In the genomic region with DNA sequence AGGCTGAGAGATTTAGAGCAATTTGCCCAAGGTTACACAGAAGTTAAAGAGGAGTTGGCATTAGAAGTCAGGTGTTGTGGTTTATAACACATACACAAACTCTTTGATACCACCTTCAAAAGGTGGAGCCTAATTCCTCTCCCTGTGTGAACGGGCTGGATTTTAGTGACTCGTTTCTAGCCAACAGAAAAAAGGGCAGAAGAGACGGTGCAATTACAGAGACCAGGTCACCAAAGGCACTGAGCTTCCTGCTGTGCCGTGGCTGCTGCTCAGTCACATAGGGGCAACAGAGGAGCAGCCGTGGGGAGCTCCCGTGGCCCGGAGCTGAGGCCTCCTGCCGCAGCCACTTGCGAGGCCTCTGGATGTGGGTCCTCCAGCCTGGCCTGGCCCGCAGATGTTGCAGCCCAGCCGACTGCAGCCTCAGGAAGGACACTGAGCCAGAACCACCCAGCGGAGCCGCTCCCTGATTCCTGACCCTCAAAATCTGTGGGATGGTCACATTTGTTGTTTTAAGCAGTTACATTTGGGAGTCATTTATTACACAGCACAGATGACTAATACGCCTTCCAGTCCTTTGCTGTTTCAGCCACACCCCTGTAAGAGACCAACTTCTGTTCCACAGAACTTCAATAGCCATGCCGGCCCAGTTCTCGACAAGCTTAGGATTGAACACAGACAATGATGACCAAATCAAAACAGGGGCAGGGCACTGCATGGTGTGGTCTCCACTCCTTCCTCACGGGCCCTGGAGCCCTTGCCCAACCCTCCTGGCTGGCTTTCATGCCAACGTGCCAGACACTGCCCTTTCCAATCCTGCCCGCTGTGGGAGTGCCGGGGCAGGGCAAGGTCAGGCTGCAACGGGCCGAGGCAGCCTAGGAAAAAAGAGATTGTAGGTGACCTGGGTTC, we compare ENCODE assay signal across 15 cellular contexts. TPM values are rescaled to one million over a fixed set of nuclear protein-coding genes. Genes with fewer than 3 reads are reported as not detected.
DNase-seq lines count a peak whose midpoint lies in the region; ATAC-seq, FAIRE-seq and TF ChIP-seq lines count a peak whose summit lies in the region.
"Had no signal": no experiment of that assay in that cellular context is flagged by ENCODE, and none has a peak within 500 bp of the region (broad histone marks: within the 10 kb centered on the region; RNA-seq: fewer than 3 reads in every experiment).

No MANE protein-coding gene starts in this region.

- no peaks in the 10 kb centered on the region for H3K79me2 ChIP-seq in PC-9 (ENCODE audit: low read depth)

- DNase-seq in GM03348 (ENCODE audit: low spot score), result peak; percentile 65
- DNase-seq in PC-9, result peak; percentile 76 to 87
- DNase-seq in foreskin fibroblast, result peak; percentile 56 to 88
- no peak for DNase-seq in sciatic nerve (ENCODE audit: low spot score)
- DNase-seq in NAMALWA (ENCODE audit: low spot score), result no peak
- DNase-seq in NCI-H146 treated with DMSO at 0.1 percent for 48 hours (lab: John Stamatoyannopoulos, UW; ENCODE audit: unreplicated experiment), result no peak
- no peak for DNase-seq in HTR-8/SVneo (ENCODE audit: insufficient read length, low spot score)
- DNase-seq: activated CD4-positive, alpha-beta T cell treated with anti-CD3 and anti-CD28 coated beads for 4 hours; activated gamma-delta T cell; MV-4-11 had no signal

- H3K4me2 ChIP-seq in PC-9, result peak overlapping the region; percentile 68

- H3K36me3 ChIP-seq in PC-9 (ENCODE audit: low read depth), result no peaks in the 10 kb centered on the region

- no peaks in the 10 kb centered on the region for H4K20me1 ChIP-seq in PC-9 (ENCODE audit: insufficient read depth)

- peak overlapping the region; percentile 58; the same call in 1 of the 2 replicates for H2AFZ ChIP-seq in PC-9

- FAIRE-seq in HTR-8/SVneo (lab: Jason Lieb, UNC), result no peak

- CTCF ChIA-PET in PC-9 (lab: Charles Lee), result no interaction called here

- intact Hi-C loops in PC-9 (cut with micrococcal nuclease; ENCODE audit: unreplicated experiment), result no loop called here
- intact Hi-C loops in sciatic nerve (cut with DNase I), result no loop called here

- H3F3A ChIP-seq in PC-9 (ENCODE audit: insufficient read depth, low read depth), result peaks cover 27% of the 10 kb centered on the region

- POLR2A ChIA-PET in PC-9 (lab: Charles Lee; ENCODE audit: unreplicated experiment), result interaction anchor here (0.7 kb wide), 2 partner anchors 22 to 41 kb away, joined by 3 read pairs; no protein-coding TSS in a partner anchor

- peak; percentile 83 for ATAC-seq in sciatic nerve
- ATAC-seq in HG03378 (IDR thresholded peaks at IDR 0.05; ENCODE audit: unreplicated experiment), result no peak

- H3K27me3 ChIP-seq in PC-9 (ENCODE audit: insufficient read depth, low read depth), result no peaks in the 10 kb centered on the region

- no peaks in the 10 kb centered on the region for H3K9me2 ChIP-seq in PC-9 (ENCODE audit: insufficient read depth)

- TF ChIP-seq CTCF in PC-9 (conservative IDR thresholded peaks at IDR 0.05) (no peak), foreskin fibroblast (IDR thresholded peaks at IDR 0.05; ENCODE audit: low read depth, low read length) (no peak)

- H3K9me3 ChIP-seq in PC-9 (ENCODE audit: insufficient read depth, low read depth), result no peaks in the 10 kb centered on the region

- BruUV-seq in PC-9 (replicated peaks; lab: Mats Ljungman, UMichigan), result TSS peak; percentile 55

- H3K4me1 ChIP-seq in PC-9 (replicated peaks; ENCODE audit: insufficient read depth), result peaks cover 52% of the 10 kb centered on the region

- H3K4me3 ChIP-seq in PC-9 (peak overlapping the region; percentile 30; the same call in 1 of the 2 replicates), foreskin fibroblast (ENCODE audit: low read depth in 1 of 2, low read length in 2 of 2) (no peak overlapping the region)
- H3K4me3 ChIP-seq: lung, SK-N-MC had no signal

- peak overlapping the region; percentile 82 for H3K27ac ChIP-seq in PC-9
- H3K27ac ChIP-seq: SK-N-MC had no signal

RNA-seq across cellular contexts. Expression of gene EDAR, which starts 17.1 kb away (rescaled TPM):
- total RNA-seq in PC-9 (2021) (not detected in 2 replicates), sciatic nerve (0.22 TPM)
- total RNA-seq: pulmonary artery endothelial cell, temporal lobe had no signal

Comparison
In these comparisons a context has a peak if more than half of its experiments do, and no peak if none do; other contexts are left out.
1. DNase-seq: peak in GM03348 (single experiment), PC-9 (2 of 2) and foreskin fibroblast (2 of 2); none in sciatic nerve (single experiment), NAMALWA (single experiment), NCI-H146 treated with DMSO at 0.1 percent for 48 hours (single experiment) and HTR-8/SVneo (single experiment).